ENCODE assay signal across 12 cellular contexts in the genomic region with DNA sequence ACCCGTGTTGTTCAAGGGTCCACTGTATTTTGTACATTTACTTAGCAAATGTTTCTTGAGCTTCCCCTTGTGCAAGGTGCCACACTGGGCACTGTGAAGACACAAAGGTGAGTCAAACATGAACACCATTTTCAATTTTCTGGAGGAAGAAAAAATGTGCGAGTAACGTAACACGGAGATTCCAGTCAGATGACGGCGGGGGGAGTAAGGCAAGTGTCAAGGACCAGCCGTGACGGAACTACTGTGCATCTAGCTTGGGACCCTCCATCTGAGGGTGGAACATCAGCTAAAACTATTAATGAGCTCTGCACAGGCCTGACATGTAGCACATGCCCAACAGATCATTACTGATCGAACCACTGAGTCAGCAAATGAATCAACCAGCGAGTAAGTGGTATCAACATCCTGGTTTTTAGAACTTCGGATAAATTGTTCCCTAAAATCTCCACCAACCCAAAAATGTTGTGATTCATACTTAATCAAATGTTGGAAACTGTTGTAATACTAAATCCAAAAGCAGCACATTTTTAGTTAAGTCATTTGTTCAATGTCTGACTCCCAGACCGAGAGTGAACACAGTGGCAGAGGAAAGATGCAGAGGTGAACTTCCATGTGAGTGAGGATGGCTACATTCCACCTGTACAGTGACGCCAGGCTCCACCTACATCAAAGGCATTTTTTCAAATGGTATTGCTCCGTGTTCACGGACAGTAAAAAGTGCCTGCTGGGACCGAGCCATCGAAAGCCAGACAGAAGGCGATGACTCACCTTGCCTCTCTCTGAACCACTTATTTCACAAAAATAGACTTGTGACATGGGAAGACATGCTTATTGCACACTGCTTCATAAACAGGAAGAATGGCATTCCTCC.
DNase-seq lines count a peak whose midpoint lies in the region; ATAC-seq and TF ChIP-seq lines count a peak whose summit lies in the region.
"Had no signal": no experiment of that assay in that cellular context is flagged by ENCODE, and none has a peak within 500 bp of the region (broad histone marks: within the 10 kb centered on the region; RNA-seq: fewer than 3 reads in every experiment).

No MANE protein-coding gene starts in this region.

- intact Hi-C loops in natural killer cell (cut with micrococcal nuclease) (no loop called here), lower leg skin (cut with DNase I; ENCODE audit: low total_unique reads) (no loop called here)

- no peaks in the 10 kb centered on the region for H3K27me3 Mint-ChIP-seq in natural killer cell treated with Interleukin-12 subunit alpha and Interleukin-12 subunit beta and Interleukin-15 and Interleukin-18, amount 100 ng/mL, for 72 hours
- no peaks in the 10 kb centered on the region for H3K27me3 Mint-ChIP-seq in natural killer cell (ENCODE audit: low read depth in 2 of 2)

- no peaks in the 10 kb centered on the region for H3K36me3 Mint-ChIP-seq in natural killer cell treated with Interleukin-12 subunit alpha and Interleukin-12 subunit beta and Interleukin-15 and Interleukin-18, amount 100 ng/mL, for 72 hours
- peaks cover 11% of the 10 kb centered on the region for H3K36me3 Mint-ChIP-seq in natural killer cell

- peaks cover 0 to 4% of the 10 kb centered on the region in 2 donors for H3K4me1 Mint-ChIP-seq in natural killer cell treated with Interleukin-12 subunit alpha and Interleukin-12 subunit beta and Interleukin-15 and Interleukin-18, amount 100 ng/mL, for 72 hours (ENCODE audit: low read depth in 2 of 2)
- H3K4me1 Mint-ChIP-seq in natural killer cell, result peaks cover 2 to 6% of the 10 kb centered on the region in 2 donors

- H3K4me3 Mint-ChIP-seq in natural killer cell treated with Interleukin-12 subunit alpha and Interleukin-12 subunit beta and Interleukin-15 and Interleukin-18, amount 100 ng/mL, for 72 hours, result no peak overlapping the region
- H3K4me3 Mint-ChIP-seq in natural killer cell, result no peak overlapping the region
- H3K4me3 Mint-ChIP-seq: activated T-helper 1 cell treated with anti-CD3 and anti-CD28 coated beads, Interleukin-12 subunit alpha, Interleukin-12 subunit beta, Interleukin-2, Interleukin-4 antibody, amounts not matched to agents 30 ng/mL and 10 ng/mL and 1 ng/mL, durations not matched to agents 14 hours and 24 hours and 36 hours had no signal

- no peak overlapping the region for H3K27ac Mint-ChIP-seq in natural killer cell treated with Interleukin-12 subunit alpha and Interleukin-12 subunit beta and Interleukin-15 and Interleukin-18, amount 100 ng/mL, for 72 hours
- H3K27ac Mint-ChIP-seq in natural killer cell, result no peak overlapping the region
- H3K27ac Mint-ChIP-seq: activated T-helper 1 cell treated with anti-CD3 and anti-CD28 coated beads, Interleukin-12 subunit alpha, Interleukin-12 subunit beta, Interleukin-2, Interleukin-4 antibody, amounts not matched to agents 30 ng/mL and 10 ng/mL and 1 ng/mL, durations not matched to agents 14 hours and 24 hours and 36 hours had no signal

- no peak for TF ChIP-seq POLR2A in lower leg skin (IDR thresholded peaks at IDR 0.05)

- in situ Hi-C loops in KBM-7 (cut with MboI; ENCODE audit: low pct_unique_long_range_greater_than_20kb, low sequenced_read_pairs), result no loop called here

- ATAC-seq in natural killer cell treated with Interleukin-12 subunit alpha and Interleukin-12 subunit beta and Interleukin-15 and Interleukin-18, amount 100 ng/mL, for 72 hours, result no peak
- ATAC-seq in natural killer cell (no peak), GM21528 (IDR thresholded peaks at IDR 0.05; ENCODE audit: low FRiP score, unreplicated experiment) (no peak), GM18907 (IDR thresholded peaks at IDR 0.05; ENCODE audit: unreplicated experiment) (no peak), HG02678 (IDR thresholded peaks at IDR 0.05; ENCODE audit: unreplicated experiment) (no peak)

- WGBS in lower leg skin, 2 donors, result 67% methylated on average over 18 of the region's 18 CpGs

- no peaks in the 10 kb centered on the region for H3K9me3 Mint-ChIP-seq in natural killer cell treated with Interleukin-12 subunit alpha and Interleukin-12 subunit beta and Interleukin-15 and Interleukin-18, amount 100 ng/mL, for 72 hours
- H3K9me3 Mint-ChIP-seq in natural killer cell, result no peaks in the 10 kb centered on the region
- H3K9me3 Mint-ChIP-seq: activated T-helper 1 cell treated with anti-CD3 and anti-CD28 coated beads, Interleukin-12 subunit alpha, Interleukin-12 subunit beta, Interleukin-2, Interleukin-4 antibody, amounts not matched to agents 30 ng/mL and 10 ng/mL and 1 ng/mL, durations not matched to agents 14 hours and 24 hours and 36 hours had no signal

- TF ChIP-seq CTCF in natural killer cell (IDR thresholded peaks at IDR 0.05) (no peak), cardiac fibroblast (IDR thresholded peaks at IDR 0.05; ENCODE audit: low read depth, low read length) (no peak), lower leg skin (IDR thresholded peaks at IDR 0.05) (no peak)

- peak; percentile 45 for DNase-seq in natural killer cell treated with Interleukin-12 subunit alpha and Interleukin-12 subunit beta and Interleukin-15 and Interleukin-18, amount 100 ng/mL, for 72 hours (ENCODE audit: low spot score)
- DNase-seq in natural killer cell, result no peak
- peak; percentile 53 to 83 for DNase-seq in cardiac fibroblast (ENCODE audit: low read depth in 2 of 2)
- DNase-seq in lower leg skin (ENCODE audit: low spot score in 2 of 2), result peak; percentile 54 to 83
- DNase-seq in KBM-7, result no peak
- DNase-seq: colonic mucosa, foreskin melanocyte had no signal

- H3K4me3 ChIP-seq in cardiac fibroblast (replicated peaks in 1 of 2; ENCODE audit: low read depth in 2 of 2, low read length in 2 of 2), result no peak overlapping the region
- H3K4me3 ChIP-seq in lower leg skin (ENCODE audit: low read depth, poor library complexity, severe bottlenecking), result no peak overlapping the region
- H3K4me3 ChIP-seq: colonic mucosa, SK-N-MC had no signal

Comparison
In these comparisons a context has a peak if more than half of its experiments do, and no peak if none do; other contexts are left out.
1. DNase-seq: peak in natural killer cell treated with Interleukin-12 subunit alpha and Interleukin-12 subunit beta and Interleukin-15 and Interleukin-18, amount 100 ng/mL, for 72 hours (single experiment), cardiac fibroblast (2 of 2) and lower leg skin (2 of 2); none in natural killer cell (single experiment) and KBM-7 (single experiment).